ENCODE assay signal across 8 cellular contexts in genomic region chrX:118536687-118537461, GRCh38. TPM values are rescaled to one million over a fixed set of nuclear protein-coding genes. Genes with fewer than 3 reads are reported as not detected.
DNase-seq lines count a peak whose midpoint lies in the region; ATAC-seq and TF ChIP-seq lines count a peak whose summit lies in the region.

No MANE protein-coding gene starts in this region.

- H3K27ac Mint-ChIP-seq in T-helper 1 cell treated with Interleukin-12 subunit alpha and Interleukin-12 subunit beta and Interleukin-4 antibody, amounts not matched to agents 30 μg/mL and 1 μg/mL, for 36 hours: peak overlapping the region; percentile 89
- H3K27ac Mint-ChIP-seq in naive thymus-derived CD4-positive, alpha-beta T cell: peak overlapping the region; percentile 52 to 91 (median 79)

- H2AFZ ChIP-seq in DND-41 (ENCODE audit: low read depth, low read length): no peak overlapping the region

- H3K4me1 ChIP-seq in DND-41 (ENCODE audit: insufficient read depth, low read length): no peaks in the 10 kb centered on the region
- peaks cover 29 to 31% of the 10 kb centered on the region in 2 donors for H3K4me1 ChIP-seq in naive thymus-derived CD4-positive, alpha-beta T cell (ENCODE audit: control insufficient read depth in 2 of 2, insufficient read depth in 2 of 2, low read length in 2 of 2)

- H3K27me3 ChIP-seq in DND-41 (ENCODE audit: insufficient read depth, low read length, poor library complexity): no peaks in the 10 kb centered on the region
- no peaks in the 10 kb centered on the region for H3K27me3 ChIP-seq in naive thymus-derived CD4-positive, alpha-beta T cell (ENCODE audit: control insufficient read depth in 2 of 2, insufficient read depth in 2 of 2, low read length in 2 of 2)

- H3K27ac ChIP-seq in DND-41 (ENCODE audit: low read length): no peak overlapping the region
- H3K27ac ChIP-seq in naive thymus-derived CD4-positive, alpha-beta T cell (ENCODE audit: low read depth, low read length): peak overlapping the region; percentile 63

- H3K4me1 Mint-ChIP-seq in T-helper 1 cell treated with Interleukin-12 subunit alpha and Interleukin-12 subunit beta and Interleukin-4 antibody, amounts not matched to agents 30 μg/mL and 1 μg/mL, for 36 hours (ENCODE audit: low read depth): peaks cover 44% of the 10 kb centered on the region
- peaks cover 23 to 79% (median 70%) of the 10 kb centered on the region in 7 donors for H3K4me1 Mint-ChIP-seq in naive thymus-derived CD4-positive, alpha-beta T cell

- no peaks in the 10 kb centered on the region for H3K27me3 Mint-ChIP-seq in T-helper 1 cell treated with Interleukin-12 subunit alpha and Interleukin-12 subunit beta and Interleukin-4 antibody, amounts not matched to agents 30 μg/mL and 1 μg/mL, for 36 hours (ENCODE audit: low read depth)
- H3K27me3 Mint-ChIP-seq in naive thymus-derived CD4-positive, alpha-beta T cell: no peaks in the 10 kb centered on the region

- TF ChIP-seq CTCF in DND-41 (IDR thresholded peaks at IDR 0.05; ENCODE audit: borderline replicate concordance, extremely low read depth, low read length, poor library complexity, severe bottlenecking) (peak; percentile 45), cardiac fibroblast (IDR thresholded peaks at IDR 0.05; ENCODE audit: low read depth, low read length) (peak; percentile 53)

- peaks cover 5% of the 10 kb centered on the region for H3K36me3 Mint-ChIP-seq in T-helper 1 cell treated with Interleukin-12 subunit alpha and Interleukin-12 subunit beta and Interleukin-4 antibody, amounts not matched to agents 30 μg/mL and 1 μg/mL, for 36 hours (ENCODE audit: low read depth)
- peaks cover 0 to 12% (median 3%) of the 10 kb centered on the region in 5 donors for H3K36me3 Mint-ChIP-seq in naive thymus-derived CD4-positive, alpha-beta T cell

- no peaks in the 10 kb centered on the region for H3K9me3 ChIP-seq in DND-41 (ENCODE audit: insufficient read depth, low read length, severe bottlenecking)
- H3K9me3 ChIP-seq in naive thymus-derived CD4-positive, alpha-beta T cell (ENCODE audit: control insufficient read depth in 2 of 3, low read length in 3 of 3): no peaks in the 10 kb centered on the region

- H4K20me1 ChIP-seq in DND-41 (ENCODE audit: insufficient read depth, low read length): no peaks in the 10 kb centered on the region

- CTCF ChIA-PET in naive thymus-derived CD4-positive, alpha-beta T cell (lab: Charles Lee): no interaction called here

- no peaks in the 10 kb centered on the region for H3K36me3 ChIP-seq in DND-41 (ENCODE audit: insufficient read depth, low read length)
- H3K36me3 ChIP-seq in naive thymus-derived CD4-positive, alpha-beta T cell (ENCODE audit: control insufficient read depth in 2 of 3, insufficient read depth in 3 of 3, low read length in 3 of 3): no peaks in the 10 kb centered on the region

- H3K4me2 ChIP-seq in DND-41 (ENCODE audit: insufficient read depth, low read length): no peak overlapping the region

- H3K4me3 ChIP-seq in DND-41 (ENCODE audit: low read depth in 1 of 2, low read length in 2 of 2) (no peak overlapping the region), cardiac fibroblast (replicated peaks in 1 of 2; ENCODE audit: low read depth in 2 of 2, low read length in 2 of 2) (no peak overlapping the region)
- H3K4me3 ChIP-seq in naive thymus-derived CD4-positive, alpha-beta T cell (ENCODE audit: low read length): peak overlapping the region; percentile 31

- H3K9ac ChIP-seq in DND-41 (ENCODE audit: low read depth, low read length): no peak overlapping the region

- intact Hi-C loops in naive thymus-derived CD4-positive, alpha-beta T cell (cut with micrococcal nuclease): loop anchor here (1.0 to 2.0 kb wide), 4 partner anchors 9 to 78 kb away; no protein-coding TSS in a partner anchor

- DNase-seq in DND-41 (peak; percentile 31), cardiac fibroblast (ENCODE audit: low read depth in 2 of 2) (peak; percentile 49 to 65), middle frontal gyrus (ENCODE audit: extremely low spot score, low spot score) (no peak)
- peak in 7 of 9 donors; percentile 25 to 54 (median 49) for DNase-seq in naive thymus-derived CD4-positive, alpha-beta T cell

- ATAC-seq in DND-41 (ENCODE audit: insufficient read depth, low read depth) (peak; percentile 68; the same call in 2 of the 3 replicates), GM19463 (IDR thresholded peaks at IDR 0.05; ENCODE audit: unreplicated experiment) (peak; percentile 64), HG03439 (IDR thresholded peaks at IDR 0.05; ENCODE audit: unreplicated experiment) (peak; percentile 64), HG02970 (IDR thresholded peaks at IDR 0.05; ENCODE audit: low FRiP score, unreplicated experiment) (no peak)
- ATAC-seq in naive thymus-derived CD4-positive, alpha-beta T cell: peak; percentile 86

- H3K4me3 Mint-ChIP-seq in T-helper 1 cell treated with Interleukin-12 subunit alpha and Interleukin-12 subunit beta and Interleukin-4 antibody, amounts not matched to agents 30 μg/mL and 1 μg/mL, for 36 hours: peak overlapping the region; percentile 74
- peak overlapping the region; percentile 43 to 76 (median 60) for H3K4me3 Mint-ChIP-seq in naive thymus-derived CD4-positive, alpha-beta T cell

- POLR2A ChIA-PET in naive thymus-derived CD4-positive, alpha-beta T cell (lab: Charles Lee): interaction anchor here (1.5 to 9.5 kb wide), 3 partner anchors 8 to 43 kb away, joined by 3 to 167 read pairs (median 6); partner anchors contain the start of gene DOCK11

- H3K9me3 Mint-ChIP-seq in T-helper 1 cell treated with Interleukin-12 subunit alpha and Interleukin-12 subunit beta and Interleukin-4 antibody, amounts not matched to agents 30 μg/mL and 1 μg/mL, for 36 hours: no peaks in the 10 kb centered on the region
- no peaks in the 10 kb centered on the region for H3K9me3 Mint-ChIP-seq in naive thymus-derived CD4-positive, alpha-beta T cell

- peaks cover 48% of the 10 kb centered on the region; the same call in 1 of the 2 replicates for H3K79me2 ChIP-seq in DND-41 (ENCODE audit: insufficient read depth, low read length)

RNA-seq across cellular contexts. Expression of gene DOCK11, which starts 41.3 kb away (rescaled TPM):
- 100 to 1,000 TPM in 3 of 5 experiments, 10 to 100 TPM in 2; 68.9 to 115 (median 102) TPM for total RNA-seq in naive thymus-derived CD4-positive, alpha-beta T cell
- 10 to 100 TPM; 24.2 to 27.0 TPM for polyA plus RNA-seq in naive thymus-derived CD4-positive, alpha-beta T cell
